In the genomic region with DNA sequence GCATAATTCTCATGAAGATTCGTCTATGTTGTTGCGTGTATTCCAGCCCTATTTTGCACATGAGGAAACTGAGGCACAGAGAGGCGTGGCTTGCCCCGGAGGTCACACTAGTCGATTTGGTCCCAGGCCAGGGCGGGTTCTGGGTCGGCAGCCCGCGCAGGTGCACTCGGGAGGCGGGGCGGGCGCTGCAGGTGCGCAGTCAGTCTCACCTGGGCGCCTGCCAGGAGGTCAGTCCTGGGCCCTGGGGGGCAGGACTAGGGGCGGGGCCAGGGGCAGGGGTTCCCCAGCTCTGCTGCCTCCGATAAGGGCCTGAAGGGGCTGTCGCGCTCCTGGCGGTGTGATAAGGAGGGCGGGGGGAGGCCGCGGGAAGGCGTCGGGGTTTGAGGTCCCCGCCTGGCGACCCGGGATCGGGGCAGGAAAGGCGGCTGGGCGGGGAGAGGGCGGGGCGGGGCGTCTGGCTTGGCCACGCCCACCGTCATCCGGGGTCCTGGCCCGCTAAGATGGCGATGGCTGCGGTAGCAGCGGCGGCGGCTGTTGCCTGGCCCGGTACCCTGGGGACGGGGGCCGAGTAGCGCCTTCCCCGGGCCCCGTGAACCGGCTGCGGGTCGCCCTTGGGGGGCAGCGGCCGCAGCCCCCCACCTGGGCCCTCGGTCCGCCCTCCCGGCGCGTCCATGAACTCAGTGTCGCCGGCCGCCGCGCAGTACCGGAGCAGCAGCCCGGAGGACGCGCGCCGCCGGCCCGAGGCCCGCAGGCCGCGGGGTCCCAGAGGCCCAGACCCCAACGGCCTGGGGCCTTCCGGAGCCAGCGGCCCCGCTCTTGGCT, we compare ENCODE assay signal across 8 cellular contexts. TPM values are rescaled to one million over a fixed set of nuclear protein-coding genes. Genes with fewer than 3 reads are reported as not detected.
DNase-seq lines count a peak whose midpoint lies in the region; ATAC-seq and TF ChIP-seq lines count a peak whose summit lies in the region.

A gene (plus strand): TSS at position 485 of the 822 bp plus-strand sequence. CDS start 187 bp downstream, at position 672.

- no peak for TF ChIP-seq CTCF in body of pancreas (IDR thresholded peaks at IDR 0.05)
- TF ChIP-seq CTCF in gastrocnemius medialis (IDR thresholded peaks at IDR 0.05 in 4 of 5, conservative IDR thresholded peaks at IDR 0.05 in 1 of 5) = no peak

- H3K36me3 ChIP-seq in body of pancreas (replicated peaks in 1 of 2; ENCODE audit: insufficient read depth in 1 of 2, low read depth in 2 of 2) (peaks cover 0 to 5% of the 10 kb centered on the region in 2 donors), iPS-15b (ENCODE audit: control insufficient read depth, insufficient read depth, low read length) (peaks cover 10% of the 10 kb centered on the region), gastrocnemius medialis (peaks cover 0 to 28% of the 10 kb centered on the region in 2 donors)

- DNase-seq in NCI-H1930 (lab: John Stamatoyannopoulos, UW) (peak; percentile 50 to 61), UCSD-AML1 (lab: John Stamatoyannopoulos, UW; ENCODE audit: unreplicated experiment) (peak; percentile 85), body of pancreas (peak; percentile 95 to 99 (median 96)), gastrocnemius medialis (peak; percentile 60 to 74)

- intact Hi-C loops in body of pancreas (cut with DNase I) (no loop called here), gastrocnemius medialis (cut with DNase I; ENCODE audit: low total_unique reads) (loop anchor here (1.0 to 2.0 kb wide), 2 partner anchors 23 to 41 kb away; a partner anchor contains a TSS)

- peak within 1 kb of the TSS; percentile 85 for H3K4me3 ChIP-seq in GM08714 (ENCODE audit: low read length)
- peak within 1 kb of the TSS; percentile 78 to 95 for H3K4me3 ChIP-seq in body of pancreas
- peak within 1 kb of the TSS; percentile 83 for H3K4me3 ChIP-seq in iPS-15b (ENCODE audit: low read depth, low read length)
- peak within 1 kb of the TSS; percentile 68 to 94 (median 79) for H3K4me3 ChIP-seq in gastrocnemius medialis

- TF ChIP-seq POLR2A in body of pancreas (IDR thresholded peaks at IDR 0.05) (peak; percentile 76 to 81 (median 80)), gastrocnemius medialis (IDR thresholded peaks at IDR 0.05) (peak; percentile 70 to 85)

- H3K9me3 ChIP-seq in body of pancreas = no peaks in the 10 kb centered on the region
- no peaks in the 10 kb centered on the region for H3K9me3 ChIP-seq in iPS-15b (ENCODE audit: control insufficient read depth, insufficient read depth, low read length)
- no peaks in the 10 kb centered on the region for H3K9me3 ChIP-seq in gastrocnemius medialis

- WGBS in body of pancreas, 2 donors = 0 to 1% methylated on average over 14 to 47 of the region's 79 CpGs

- peak within 1 kb of the TSS; percentile 54 for H3K9ac ChIP-seq in iPS-15b (ENCODE audit: low read depth, low read length)

- peak; percentile 77 for ATAC-seq in HG02763 (IDR thresholded peaks at IDR 0.05; ENCODE audit: unreplicated experiment)
- ATAC-seq in body of pancreas = peak; percentile 90
- peak; percentile 86 to 94 for ATAC-seq in gastrocnemius medialis
- ATAC-seq in HG03469 (IDR thresholded peaks at IDR 0.05; ENCODE audit: unreplicated experiment) = no peak

- H3K27ac ChIP-seq in body of pancreas = peak within 1 kb of the TSS; percentile 77 to 98 (median 95)
- peak within 1 kb of the TSS; percentile 89 to 96 (median 92) for H3K27ac ChIP-seq in gastrocnemius medialis

- no peaks in the 10 kb centered on the region for H3K27me3 ChIP-seq in body of pancreas
- no peaks in the 10 kb centered on the region for H3K27me3 ChIP-seq in iPS-15b (ENCODE audit: control insufficient read depth, insufficient read depth, low read length)
- no peaks in the 10 kb centered on the region for H3K27me3 ChIP-seq in gastrocnemius medialis

- in situ Hi-C loops in gastrocnemius medialis (cut with MboI; ENCODE audit: low sequenced_read_pairs in 4 of 4) = loop anchor here in 1 of 4 donors (10.0 kb wide), 1 partner anchor 59 kb away; no protein-coding TSS in a partner anchor

- H3K4me1 ChIP-seq in body of pancreas = peaks cover 26% of the 10 kb centered on the region
- no peaks in the 10 kb centered on the region for H3K4me1 ChIP-seq in iPS-15b (ENCODE audit: control insufficient read depth, insufficient read depth, low read length)
- peaks cover 15 to 18% of the 10 kb centered on the region in 2 donors for H3K4me1 ChIP-seq in gastrocnemius medialis

RNA-seq across cellular contexts. Expression of the gene that starts here (rescaled TPM):
- total RNA-seq in body of pancreas (10 to 100 TPM; 20.4 to 23.3 TPM), gastrocnemius medialis (100 to 1,000 TPM in 2 of 4 donors, 10 to 100 TPM in 2; 67.6 to 127 (median 96.0) TPM)
